11 cellular contexts compared by ENCODE assay signal in the genomic region with DNA sequence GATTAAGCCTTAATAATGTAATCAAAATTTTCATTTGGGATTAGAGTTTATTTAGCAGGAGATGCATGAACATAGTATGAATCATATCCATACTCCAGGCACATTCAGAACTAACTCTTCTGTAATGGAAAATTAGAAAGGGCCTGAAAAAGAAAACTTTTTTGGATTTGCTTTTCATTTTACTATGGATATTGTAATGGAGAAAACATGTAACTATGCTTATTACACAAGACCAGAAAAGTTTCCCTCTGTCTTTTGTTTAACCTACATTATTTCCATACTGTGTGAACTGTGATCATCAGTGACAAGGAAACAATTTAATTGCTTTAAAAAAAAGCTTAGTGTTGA. TPM values are rescaled to one million over a fixed set of nuclear protein-coding genes. Genes with fewer than 3 reads are reported as not detected.
DNase-seq lines count a peak whose midpoint lies in the region; ATAC-seq and TF ChIP-seq lines count a peak whose summit lies in the region.
"Had no signal": no experiment of that assay in that cellular context is flagged by ENCODE, and none has a peak within 500 bp of the region (broad histone marks: within the 10 kb centered on the region; RNA-seq: fewer than 3 reads in every experiment).

No MANE protein-coding gene starts in this region.

- DNase-seq in right lobe of liver (no peak), astrocyte of the spinal cord (ENCODE audit: low read depth, low spot score) (peak; percentile 44), left lung (no peak), type B pancreatic cell (ENCODE audit: extremely low spot score, unreplicated experiment) (no peak), Karpas-422 (no peak), endodermal cell (no peak), HuH-7.5 (ENCODE audit: low spot score) (no peak)
- DNase-seq: NCI-H446 treated with DMSO at 0.1 percent for 48 hours; stimulated activated CD4-positive, alpha-beta T cell treated with anti-CD3 and anti-CD28 coated beads, Interleukin-1b, Interleukin-23, amount 100 ng/mL, for 48 hours had no signal

- H3K27ac ChIP-seq in liver (ENCODE audit: low read depth in 1 of 2, low read length in 2 of 2): no peak overlapping the region
- H3K27ac ChIP-seq in right lobe of liver: no peak overlapping the region
- H3K27ac ChIP-seq in left lung: peak overlapping the region in 1 of 2 donors; percentile 2
- H3K27ac ChIP-seq in Karpas-422 (ENCODE audit: low read length): no peak overlapping the region
- no peak overlapping the region for H3K27ac ChIP-seq in endodermal cell (ENCODE audit: low read depth, low read length)

- H3K36me3 Mint-ChIP-seq in type B pancreatic cell (no peaks in the 10 kb centered on the region), endodermal cell (ENCODE audit: low read depth) (no peaks in the 10 kb centered on the region)

- no peaks in the 10 kb centered on the region for H3K27me3 ChIP-seq in liver (ENCODE audit: control insufficient read depth in 4 of 4, insufficient read depth in 4 of 4, low read length in 3 of 4)
- H3K27me3 ChIP-seq in right lobe of liver: no peaks in the 10 kb centered on the region
- H3K27me3 ChIP-seq in left lung: no peaks in the 10 kb centered on the region
- H3K27me3 ChIP-seq in Karpas-422 (ENCODE audit: low read length): no peaks in the 10 kb centered on the region
- peaks cover 26% of the 10 kb centered on the region for H3K27me3 ChIP-seq in endodermal cell (ENCODE audit: control insufficient read depth, insufficient read depth, low read length, poor library complexity, severe bottlenecking)

- no peak for TF ChIP-seq POLR2A in right lobe of liver (IDR thresholded peaks at IDR 0.05)

- H3K4me3 Mint-ChIP-seq in type B pancreatic cell (no peak overlapping the region), endodermal cell (no peak overlapping the region)

- H3K9me3 ChIP-seq in liver (ENCODE audit: control insufficient read depth in 4 of 4, low read length in 3 of 4) (no peaks in the 10 kb centered on the region), right lobe of liver (no peaks in the 10 kb centered on the region), left lung (no peaks in the 10 kb centered on the region), Karpas-422 (ENCODE audit: low read length) (no peaks in the 10 kb centered on the region), endodermal cell (ENCODE audit: control insufficient read depth, low read length) (no peaks in the 10 kb centered on the region)
- H3K9me3 ChIP-seq: HAP-1 had no signal

- TF ChIP-seq CTCF in liver (IDR thresholded peaks at IDR 0.05; ENCODE audit: low read depth, low read length, missing input control) (no peak), right lobe of liver (IDR thresholded peaks at IDR 0.05) (no peak), astrocyte of the spinal cord (IDR thresholded peaks at IDR 0.05; ENCODE audit: low read depth, low read length) (no peak), left lung (IDR thresholded peaks at IDR 0.05) (no peak), type B pancreatic cell (conservative IDR thresholded peaks at IDR 0.05) (no peak), endodermal cell (conservative IDR thresholded peaks at IDR 0.05) (no peak)

- H3K4me2 ChIP-seq in Karpas-422 (ENCODE audit: low read depth, low read length, poor library complexity, severe bottlenecking): no peak overlapping the region

- in situ Hi-C loops in astrocyte of the spinal cord (cut with HindIII; ENCODE audit: low sequenced_read_pairs): no loop called here

- H3K4me1 Mint-ChIP-seq in type B pancreatic cell (ENCODE audit: unreplicated experiment) (peaks cover 48% of the 10 kb centered on the region), endodermal cell (peaks cover 18% of the 10 kb centered on the region)

- no peak overlapping the region for H3K4me3 ChIP-seq in liver (ENCODE audit: low read depth in 1 of 3, low read length in 3 of 3)
- no peak overlapping the region for H3K4me3 ChIP-seq in right lobe of liver
- no peak overlapping the region for H3K4me3 ChIP-seq in astrocyte of the spinal cord (ENCODE audit: low read depth, low read length)
- H3K4me3 ChIP-seq in left lung: no peak overlapping the region
- H3K4me3 ChIP-seq in Karpas-422 (ENCODE audit: low read length): no peak overlapping the region
- no peak overlapping the region for H3K4me3 ChIP-seq in endodermal cell (ENCODE audit: low read length)
- H3K4me3 ChIP-seq: HAP-1 had no signal

- ATAC-seq in right lobe of liver (no peak), left lung (peak; percentile 30)

- H3K27me3 Mint-ChIP-seq in type B pancreatic cell: no peaks in the 10 kb centered on the region
- H3K27me3 Mint-ChIP-seq in endodermal cell (ENCODE audit: insufficient read depth): peaks cover 6% of the 10 kb centered on the region

- H3K79me2 ChIP-seq in Karpas-422 (ENCODE audit: low read length): no peaks in the 10 kb centered on the region

- intact Hi-C loops in right lobe of liver (cut with DNase I): loop anchor here in 1 of 2 donors (5.0 kb wide), 1 partner anchor 60 kb away; no protein-coding TSS in a partner anchor
- intact Hi-C loops in left lung (cut with DNase I): loop anchor here in 1 of 2 donors (10.0 kb wide), 1 partner anchor 58 kb away; no protein-coding TSS in a partner anchor

- H3K36me3 ChIP-seq in liver (ENCODE audit: control insufficient read depth in 4 of 4, insufficient read depth in 3 of 4, low read depth in 1 of 4, low read length in 3 of 4) (no peaks in the 10 kb centered on the region), right lobe of liver (no peaks in the 10 kb centered on the region), left lung (peaks cover 0 to 5% of the 10 kb centered on the region in 2 donors), Karpas-422 (ENCODE audit: insufficient read depth, low read length) (no peaks in the 10 kb centered on the region), endodermal cell (ENCODE audit: control insufficient read depth, insufficient read depth, low read length) (no peaks in the 10 kb centered on the region)
- H3K36me3 ChIP-seq: HAP-1 had no signal

- no peak overlapping the region for H2AFZ ChIP-seq in Karpas-422 (ENCODE audit: low read length)

- H3K4me1 ChIP-seq in liver (ENCODE audit: control insufficient read depth in 4 of 4, insufficient read depth in 4 of 4, low read length in 3 of 4): peaks cover 0 to 7% (median 5%) of the 10 kb centered on the region in 4 donors
- H3K4me1 ChIP-seq in right lobe of liver: peaks cover 0 to 24% (median 3%) of the 10 kb centered on the region in 4 donors
- H3K4me1 ChIP-seq in left lung: peaks cover 5 to 62% of the 10 kb centered on the region in 2 donors
- no peaks in the 10 kb centered on the region for H3K4me1 ChIP-seq in Karpas-422 (ENCODE audit: low read length)
- peaks cover 2% of the 10 kb centered on the region for H3K4me1 ChIP-seq in endodermal cell (ENCODE audit: control insufficient read depth, insufficient read depth, low read length)

- H3K9me2 ChIP-seq in Karpas-422 (replicated peaks; ENCODE audit: insufficient read depth, low read length): no peaks in the 10 kb centered on the region

- no peaks in the 10 kb centered on the region for H3K9me3 Mint-ChIP-seq in type B pancreatic cell
- H3K9me3 Mint-ChIP-seq in endodermal cell: no peaks in the 10 kb centered on the region

- H3K27ac Mint-ChIP-seq in type B pancreatic cell: peak overlapping the region; percentile 83
- no peak overlapping the region for H3K27ac Mint-ChIP-seq in endodermal cell

- no peaks in the 10 kb centered on the region for H4K20me1 ChIP-seq in Karpas-422 (ENCODE audit: insufficient read depth, low read depth, low read length)

- H3K9ac ChIP-seq in liver (ENCODE audit: low read depth in 1 of 2, low read length in 2 of 2): no peak overlapping the region
- H3K9ac ChIP-seq in Karpas-422 (ENCODE audit: low read length): no peak overlapping the region
- no peak overlapping the region for H3K9ac ChIP-seq in endodermal cell (ENCODE audit: extremely low read depth, low read length, poor library complexity, severe bottlenecking)

- no peak for TF ChIP-seq RAD21 in liver (IDR thresholded peaks at IDR 0.05)

TF ChIP-seq in liver, 16 proteins besides CTCF, POLR2A, EP300 and RAD21:
- TF ChIP-seq TAF1 (conservative IDR thresholded peaks at IDR 0.05): no peak
- TF ChIP-seq HNF4G (IDR thresholded peaks at IDR 0.05): no peak
- TF ChIP-seq REST (IDR thresholded peaks at IDR 0.05): no peak
- TF ChIP-seq SP1 (IDR thresholded peaks at IDR 0.05): no peak
- peak; percentile 4 for TF ChIP-seq YY1 (IDR thresholded peaks at IDR 0.05)

RNA-seq across cellular contexts. Expression of gene TES, which starts 22.0 kb away (rescaled TPM):
- total RNA-seq in liver (10 to 100 TPM in 1 of 2 donors, 1 to 10 TPM in 1; 9.2 to 11.8 TPM), right lobe of liver (10 to 100 TPM in 3 of 6 experiments, 1 to 10 TPM in 3; 6.0 to 22.3 (median 12.5) TPM), left lung (100 to 1,000 TPM in 1 of 2 donors, 10 to 100 TPM in 1; 86.9 to 113 TPM), type B pancreatic cell (ENCODE audit: low replicate concordance) (91.1 and 135 TPM in 2 replicates), endodermal cell (10 to 100 TPM; 23.1 to 31.0 TPM)
- 1 to 10 TPM; 5.7 to 5.8 TPM for polyA plus RNA-seq in liver
- total RNA-seq in Karpas-422 (2014; rRNA removed; shearing (Covaris generic); ENCODE audit: low replicate concordance): not detected in 2 replicates
- 12.5 TPM for polyA plus RNA-seq in endodermal cell (2013, experiment 1 of 2)
- polyA plus RNA-seq in endodermal cell (2013, experiment 2 of 2): 12.4 TPM
